ENCODE assay signal across 18 cellular contexts in the genomic region with DNA sequence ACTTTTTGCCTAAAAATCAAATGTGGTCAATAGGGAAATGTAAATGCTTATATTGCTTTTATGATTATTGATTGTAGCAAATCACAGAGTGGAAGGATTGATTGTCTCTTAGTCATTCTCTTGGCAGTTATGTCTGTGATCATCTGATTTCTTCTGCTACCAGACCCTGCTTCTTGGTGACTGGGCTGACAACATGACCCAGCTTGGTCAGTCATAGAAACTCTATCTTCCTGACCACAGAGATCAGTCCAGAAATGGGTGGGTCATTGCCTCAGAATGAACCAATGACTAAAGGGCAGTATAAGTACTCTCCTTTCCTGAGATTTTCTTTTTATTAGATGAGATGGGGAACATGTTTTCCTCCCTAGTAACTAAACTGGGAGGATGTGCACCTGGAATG.
DNase-seq lines count a peak whose midpoint lies in the region; ATAC-seq and TF ChIP-seq lines count a peak whose summit lies in the region.
"Had no signal": no experiment of that assay in that cellular context is flagged by ENCODE, and none has a peak within 500 bp of the region (broad histone marks: within the 10 kb centered on the region; RNA-seq: fewer than 3 reads in every experiment).

No MANE protein-coding gene starts in this region.

- peak overlapping the region; percentile 61 for H3K4ac ChIP-seq in IMR-90 (ENCODE audit: low read depth, low read length)

- peaks cover 7% of the 10 kb centered on the region for H3K9me3 Mint-ChIP-seq in Calu3 (ENCODE audit: low read depth, unreplicated experiment)

- H3K4me1 ChIP-seq in IMR-90 (ENCODE audit: control insufficient read depth, insufficient read depth, low read length): peaks cover 23% of the 10 kb centered on the region
- no peaks in the 10 kb centered on the region for H3K4me1 ChIP-seq in Peyer's patch

- H3K27me3 Mint-ChIP-seq in Calu3 (ENCODE audit: unreplicated experiment): no peaks in the 10 kb centered on the region

- no peaks in the 10 kb centered on the region for H3K27me3 ChIP-seq in IMR-90 (ENCODE audit: control insufficient read depth, insufficient read depth, low read length)
- no peaks in the 10 kb centered on the region for H3K27me3 ChIP-seq in Peyer's patch

- H2BK15ac ChIP-seq in IMR-90 (ENCODE audit: low read depth, low read length): peak overlapping the region; percentile 1; the same call in 1 of the 3 replicates

- H3K36me3 Mint-ChIP-seq in Calu3 (ENCODE audit: insufficient read depth, unreplicated experiment): no peaks in the 10 kb centered on the region
- H3K36me3 Mint-ChIP-seq: memory B cell had no signal

- peaks cover 22% of the 10 kb centered on the region for H3K4me1 Mint-ChIP-seq in Calu3 (ENCODE audit: low read depth, unreplicated experiment)
- H3K4me1 Mint-ChIP-seq: memory B cell had no signal

- H3K9me3 ChIP-seq in IMR-90 (ENCODE audit: control insufficient read depth, insufficient read depth, low read length) (no peaks in the 10 kb centered on the region), Peyer's patch (peaks cover 0 to 8% (median 0%) of the 10 kb centered on the region in 4 donors)

- H3K23ac ChIP-seq in IMR-90 (ENCODE audit: low read depth, low read length): no peak overlapping the region

- H3K18ac ChIP-seq in IMR-90 (ENCODE audit: low read depth, low read length): peak overlapping the region; percentile 67

- intact Hi-C loops in Calu3 (cut with micrococcal nuclease; ENCODE audit: unreplicated experiment) (no loop called here), IMR-90 (cut with micrococcal nuclease) (no loop called here)

- no peaks in the 10 kb centered on the region for H4K20me1 ChIP-seq in IMR-90 (ENCODE audit: insufficient read depth, low read length)

- POLR2A ChIA-PET in IMR-90 (lab: Charles Lee; ENCODE audit: unreplicated experiment): no interaction called here

- H3K36me3 ChIP-seq in IMR-90 (ENCODE audit: control insufficient read depth, insufficient read depth, low read length) (no peaks in the 10 kb centered on the region), Peyer's patch (no peaks in the 10 kb centered on the region)

- CTCF ChIA-PET in Calu3 (lab: Charles Lee): no interaction called here
- CTCF ChIA-PET in IMR-90 (lab: Yijun Ruan, JAX): interaction anchor here (0.7 kb wide), 1 partner anchor 8 kb away, joined by 3 read pairs; no protein-coding TSS in a partner anchor

- H4K5ac ChIP-seq in IMR-90 (ENCODE audit: low read depth, low read length): peak overlapping the region; percentile 54; the same call in 1 of the 2 replicates

- in situ Hi-C loops in IMR-90 (cut with MboI; ENCODE audit: low sequenced_read_pairs): no loop called here

- H2BK20ac ChIP-seq in IMR-90 (ENCODE audit: low read depth, low read length): peak overlapping the region; percentile 16; the same call in 1 of the 2 replicates

- H2AK9ac ChIP-seq in IMR-90 (replicated peaks; ENCODE audit: low read depth, low read length, poor library complexity): no peak overlapping the region

- peak overlapping the region; percentile 61 for H2BK5ac ChIP-seq in IMR-90 (ENCODE audit: low read depth, low read length, poor library complexity, severe bottlenecking)

- H3K4me3 ChIP-seq in IMR-90 (ENCODE audit: insufficient read depth, low read depth, low read length) (no peak overlapping the region), cardiac fibroblast (replicated peaks in 1 of 2; ENCODE audit: low read depth in 2 of 2, low read length in 2 of 2) (no peak overlapping the region), Peyer's patch (no peak overlapping the region)

- H4K91ac ChIP-seq in IMR-90 (ENCODE audit: insufficient read depth, low read depth, low read length): peak overlapping the region; percentile 40

- no peak overlapping the region for H2AFZ ChIP-seq in IMR-90 (replicated peaks; ENCODE audit: low read length, poor library complexity)

- peak overlapping the region; percentile 85; the same call in 1 of the 2 replicates for H3K27ac ChIP-seq in IMR-90 (ENCODE audit: insufficient read depth, low read length)
- no peak overlapping the region for H3K27ac ChIP-seq in Peyer's patch

- DNase-seq in Calu3: peak; percentile 10
- peak; percentile 89 for DNase-seq in IMR-90
- peak; percentile 12 to 18 for DNase-seq in cardiac fibroblast (ENCODE audit: low read depth in 2 of 2)
- DNase-seq in myocyte (ENCODE audit: low read depth): peak; percentile 89
- no peak for DNase-seq in Peyer's patch
- no peak for DNase-seq in NCI-H1105 treated with DMSO at 0.1 percent for 48 hours (lab: John Stamatoyannopoulos, UW)
- DNase-seq in stimulated activated CD8-positive, alpha-beta memory T cell treated with anti-CD3 and anti-CD28 coated beads, Interleukin-4, amount 100 ng/mL, for 48 hours: no peak
- DNase-seq in NAMALWA (ENCODE audit: low spot score): no peak
- DNase-seq: activated CD4-positive, alpha-beta T cell treated with anti-CD3 and anti-CD28 coated beads, Interleukin-2, amount 50 U/mL, for 4 hours; activated naive CD4-positive, alpha-beta T cell treated with anti-CD3 and anti-CD28 coated beads, Interleukin-2, amount 50 U/mL, for 16 hours; COR-L47; NCI-H1436; retina; SW 1271 had no signal

- peak overlapping the region in 1 of 2 experiments; percentile 35; a peak in 2 of 4 replicates for H4K8ac ChIP-seq in IMR-90 (ENCODE audit: low read depth in 2 of 2, low read length in 2 of 2)

- peaks cover 13% of the 10 kb centered on the region for H3K9me1 ChIP-seq in IMR-90 (ENCODE audit: insufficient read depth, low read length)

- peak overlapping the region; percentile 35 for H2BK120ac ChIP-seq in IMR-90 (ENCODE audit: low read depth, low read length)

- H3K14ac ChIP-seq in IMR-90 (replicated peaks; ENCODE audit: low read depth, low read length): peak overlapping the region; percentile 28

- H3K79me1 ChIP-seq in IMR-90 (ENCODE audit: low read depth in 1 of 2, low read length in 2 of 2): no peaks in the 10 kb centered on the region

- no TSS peak for BruUV-seq in Calu3 (replicated peaks; lab: Mats Ljungman, UMichigan)
- BruUV-seq in IMR-90 (replicated peaks; lab: Mats Ljungman, UMichigan): no TSS peak

- no peak for TF ChIP-seq POLR2A in IMR-90 (IDR thresholded peaks at IDR 0.05; ENCODE audit: low read depth, low read length)
- TF ChIP-seq POLR2A in Peyer's patch (IDR thresholded peaks at IDR 0.05): no peak

- ATAC-seq in IMR-90 (ENCODE audit: low read depth): peak; percentile 36
- ATAC-seq: esophagus mucosa, Panc1 had no signal

- TF ChIP-seq RAD21 in IMR-90 (IDR thresholded peaks at IDR 0.05; ENCODE audit: low read length): no peak

- no peak for TF ChIP-seq CTCF in Calu3 (IDR thresholded peaks at IDR 0.05; ENCODE audit: unreplicated experiment)
- TF ChIP-seq CTCF in IMR-90 (conservative IDR thresholded peaks at IDR 0.05; ENCODE audit: low read depth, low read length): no peak
- TF ChIP-seq CTCF in cardiac fibroblast (IDR thresholded peaks at IDR 0.05; ENCODE audit: low read depth, low read length): no peak
- TF ChIP-seq CTCF in Peyer's patch (IDR thresholded peaks at IDR 0.05): no peak

- no peak overlapping the region for H3K27ac Mint-ChIP-seq in Calu3 (ENCODE audit: unreplicated experiment)
- H3K27ac Mint-ChIP-seq: memory B cell had no signal

- H3K4me2 ChIP-seq in IMR-90 (ENCODE audit: low read depth, low read length): no peak overlapping the region

- 0 out of 2 replicates have a peak overlapping the region, but pooled peaks have one; percentile 36 for H2AK5ac ChIP-seq in IMR-90 (ENCODE audit: low read depth, low read length)

- no peak overlapping the region for H3K9ac ChIP-seq in IMR-90 (ENCODE audit: low read depth, low read length)

- no peak overlapping the region for H3K56ac ChIP-seq in IMR-90 (ENCODE audit: extremely low read depth, insufficient read depth, low read length)

- dilution Hi-C loops in IMR-90 (cut with HindIII; ENCODE audit: low sequenced_read_pairs, unreplicated experiment): no loop called here

- no peak overlapping the region for H3K4me3 Mint-ChIP-seq in Calu3 (ENCODE audit: low read depth, unreplicated experiment)
- H3K4me3 Mint-ChIP-seq: brain, memory B cell had no signal

TF ChIP-seq in IMR-90, 13 proteins besides CTCF, POLR2A, EP300 and RAD21:
- no peak for TF ChIP-seq RFX5 (IDR thresholded peaks at IDR 0.05; ENCODE audit: low read depth, low read length)
- TF ChIP-seq USF2 (IDR thresholded peaks at IDR 0.05; ENCODE audit: low read depth, low read length): no peak
- no peak for TF ChIP-seq RCOR1 (IDR thresholded peaks at IDR 0.05; ENCODE audit: insufficient replicate concordance, low read length)
- no peak for TF ChIP-seq MAFK (IDR thresholded peaks at IDR 0.05; ENCODE audit: low read depth, low read length)
- TF ChIP-seq BHLHE40 (IDR thresholded peaks at IDR 0.05; ENCODE audit: low read depth, low read length): no peak
- no peak for TF ChIP-seq FOS (IDR thresholded peaks at IDR 0.05; ENCODE audit: low read depth, low read length)
- TF ChIP-seq MXI1 (IDR thresholded peaks at IDR 0.05; ENCODE audit: borderline replicate concordance, low read depth, low read length): no peak
- TF ChIP-seq CHD1 (IDR thresholded peaks at IDR 0.05; ENCODE audit: low read depth, low read length): no peak
- TF ChIP-seq ELK1 (IDR thresholded peaks at IDR 0.05; ENCODE audit: borderline replicate concordance, low read depth, low read length): no peak
- no peak for TF ChIP-seq SMC3 (IDR thresholded peaks at IDR 0.05; ENCODE audit: low read depth, low read length)
- TF ChIP-seq MAZ (IDR thresholded peaks at IDR 0.05; ENCODE audit: borderline replicate concordance, low read depth, low read length): no peak
- TF ChIP-seq CEBPB (IDR thresholded peaks at IDR 0.05; ENCODE audit: low read depth, low read length): no peak; the same call in 1 of the 2 replicates
- no peak for TF ChIP-seq NFE2L2 (IDR thresholded peaks at IDR 0.05; ENCODE audit: low read depth, low read length)

Comparison
In these comparisons a context has a peak if more than half of its experiments do, and no peak if none do; other contexts are left out.
1. DNase-seq: peak in Calu3 (single experiment), IMR-90 (single experiment), cardiac fibroblast (2 of 2) and myocyte (single experiment); none in Peyer's patch (0 of 3), NCI-H1105 treated with DMSO at 0.1 percent for 48 hours (single experiment), stimulated activated CD8-positive, alpha-beta memory T cell treated with anti-CD3 and anti-CD28 coated beads, Interleukin-4, amount 100 ng/mL, for 48 hours (single experiment) and NAMALWA (single experiment).